Comparison of ENCODE assay signal across 22 cellular contexts in the genomic region with DNA sequence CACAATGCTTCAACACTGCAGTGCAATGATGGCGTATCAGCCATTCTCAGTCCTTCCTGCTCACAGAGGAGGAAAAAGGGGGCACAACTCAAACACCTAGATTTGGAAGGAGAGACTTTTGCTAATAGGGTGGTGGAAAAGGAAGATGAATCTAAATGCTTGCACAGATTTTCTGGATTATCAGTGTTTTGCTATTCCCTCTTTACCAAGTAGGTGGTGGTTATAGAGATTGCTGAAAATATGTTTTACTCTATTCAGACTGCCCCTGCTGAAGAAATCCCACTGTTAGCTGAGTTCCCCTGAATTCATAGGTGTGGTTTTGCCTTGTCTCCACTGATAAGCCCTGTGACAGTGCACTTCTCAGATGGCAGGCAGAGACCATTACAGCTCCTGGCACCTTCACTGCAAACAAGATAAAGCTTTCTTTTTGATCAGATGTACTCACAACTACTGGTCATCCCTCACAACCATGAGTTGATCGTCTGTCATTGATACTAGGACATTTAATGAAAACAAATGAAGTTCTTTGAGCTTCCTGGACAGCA.
"Had no signal": no experiment of that assay in that cellular context is flagged by ENCODE, and none has a peak within 500 bp of the region (broad histone marks: within the 10 kb centered on the region; RNA-seq: fewer than 3 reads in every experiment).

No MANE protein-coding gene starts in this region.

- H3K36me3 ChIP-seq: brain microvascular endothelial cell, cardiac muscle cell had no signal

- DNase-seq: activated CD4-positive, alpha-beta T cell treated with anti-CD3 and anti-CD28 coated beads for 4 hours; activated CD8-positive, alpha-beta memory T cell treated with anti-CD3 and anti-CD28 coated beads, Interleukin-2, amount 50 U/mL, for 4 hours; activated CD8-positive, alpha-beta T cell treated with anti-CD3 and anti-CD28 coated beads for 36 hours; activated gamma-delta T cell treated with Interleukin-2 at 50 U/mL for 16 hours; activated naive CD4-positive, alpha-beta T cell treated with anti-CD3 and anti-CD28 coated beads, Interleukin-2, amount 10 ng/mL, durations not matched to agents 7 days and 5 days; activated naive CD8-positive, alpha-beta T cell treated with anti-CD3 and anti-CD28 coated beads for 36 hours; activated T-cell treated with anti-CD3 and anti-CD28 coated beads, Interleukin-2, amount 50 U/mL, for 72 hours; brain microvascular endothelial cell; IMR-90; KG1; NCI-H1048; NCI-H146; NCI-H187 treated with DMSO at 0.1 percent for 48 hours; NCI-H2107; NCI-H446; NCI-H524 treated with DMSO at 0.1 percent for 48 hours; NCI-H748 treated with DMSO at 0.1 percent for 48 hours; NK-92 treated with Interleukin-12 subunit alpha and Interleukin-12 subunit beta, amount 100 ng/mL, for 24 hours; SIG-M5; T-helper 1 cell had no signal

- H3K4me3 ChIP-seq: cardiac muscle cell, SK-N-MC had no signal

- H3K27ac ChIP-seq: brain microvascular endothelial cell, cardiac muscle cell, SK-N-MC had no signal

- H3K27me3 ChIP-seq: brain microvascular endothelial cell, cardiac muscle cell had no signal
